In the genomic region with DNA sequence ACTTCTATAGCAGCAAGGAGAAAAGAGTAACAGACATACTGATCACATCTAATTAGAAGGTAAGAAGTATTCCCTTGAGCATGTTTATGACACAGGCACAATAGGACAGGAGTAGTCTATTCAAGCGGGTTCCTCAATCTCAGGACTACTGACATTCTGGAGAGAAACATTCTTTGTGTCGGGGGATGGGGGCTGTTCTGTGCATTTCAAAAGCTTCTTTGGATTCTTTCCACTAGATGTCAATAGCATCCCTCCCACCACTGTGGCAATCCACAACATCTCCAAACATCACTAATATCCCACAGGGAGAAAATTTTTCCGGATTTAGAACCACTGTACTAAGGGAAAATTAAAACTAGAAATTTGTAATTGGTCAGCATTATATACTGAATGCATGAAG, we compare ENCODE assay signal across 13 cellular contexts. TPM values are rescaled to one million over a fixed set of nuclear protein-coding genes. Genes with fewer than 3 reads are reported as not detected.
DNase-seq lines count a peak whose midpoint lies in the region; ATAC-seq, FAIRE-seq and TF ChIP-seq lines count a peak whose summit lies in the region.
"Had no signal": no experiment of that assay in that cellular context is flagged by ENCODE, and none has a peak within 500 bp of the region (broad histone marks: within the 10 kb centered on the region; RNA-seq: fewer than 3 reads in every experiment).

No MANE protein-coding gene starts in this region.

- H3K9me3 Mint-ChIP-seq in WTC11: peaks cover 22% of the 10 kb centered on the region

- in situ Hi-C loops in GM13976 (cut with MboI; ENCODE audit: low sequenced_read_pairs, unreplicated experiment): no loop called here

- peak; percentile 16 for TF ChIP-seq CTCF in AG04449 (IDR thresholded peaks at IDR 0.05; ENCODE audit: insufficient read depth, low read length, missing control alignments)
- no peak for TF ChIP-seq CTCF in WTC11 (IDR thresholded peaks at IDR 0.05)
- TF ChIP-seq CTCF in kidney (IDR thresholded peaks at IDR 0.05; ENCODE audit: borderline replicate concordance, extremely low read depth, insufficient read depth): peak; percentile 7
- no peak for TF ChIP-seq CTCF in GM13976 (IDR thresholded peaks at IDR 0.05; ENCODE audit: borderline replicate concordance, control extremely low read depth, extremely low read depth, insufficient read depth, missing control alignments)

- peaks cover 19% of the 10 kb centered on the region for H3K27me3 Mint-ChIP-seq in WTC11 (ENCODE audit: low read depth)

- peaks cover 17% of the 10 kb centered on the region for H3K36me3 Mint-ChIP-seq in WTC11
- H3K36me3 Mint-ChIP-seq: natural killer cell treated with Interleukin-12 subunit alpha and Interleukin-12 subunit beta and Interleukin-15 and Interleukin-18, amount 100 ng/mL, for 72 hours had no signal

- ATAC-seq in WTC11: peak; percentile 96
- ATAC-seq: HepG2; natural killer cell treated with Interleukin-12 subunit alpha and Interleukin-12 subunit beta and Interleukin-15 and Interleukin-18, amount 100 ng/mL, for 72 hours had no signal

- no peaks in the 10 kb centered on the region for H3K4me1 ChIP-seq in kidney (ENCODE audit: control insufficient read depth in 1 of 2, insufficient read depth in 1 of 2, low read depth in 1 of 2, low read length in 2 of 2)

- no peaks in the 10 kb centered on the region for H3K27me3 ChIP-seq in H7 (ENCODE audit: control insufficient read depth, insufficient read depth, low read length)

- CTCF ChIA-PET in AG04449 (lab: Yijun Ruan, JAX) (no interaction called here), WTC11 (lab: Charles Lee) (interaction anchor here (0.6 to 1.2 kb wide), 4 partner anchors 26 to 57 kb away, joined by 3 to 5 read pairs (median 3); a partner anchor contains a TSS)

- intact Hi-C loops in kidney (cut with DNase I): no loop called here

- peaks cover 47% of the 10 kb centered on the region for H3K4me1 Mint-ChIP-seq in WTC11

- no peak overlapping the region for H3K27ac ChIP-seq in kidney (ENCODE audit: low read depth in 2 of 2, low read length in 2 of 2)

- H3K27ac Mint-ChIP-seq in WTC11: peak overlapping the region; percentile 29; the same call in 1 of the 2 replicates
- H3K27ac Mint-ChIP-seq: natural killer cell treated with Interleukin-12 subunit alpha and Interleukin-12 subunit beta and Interleukin-15 and Interleukin-18, amount 100 ng/mL, for 72 hours had no signal

- no peak overlapping the region for H3K9ac ChIP-seq in kidney (ENCODE audit: low read length in 2 of 2)

- no peaks in the 10 kb centered on the region for H3K36me3 ChIP-seq in H7 (replicated peaks; ENCODE audit: control insufficient read depth, insufficient read depth, low read length)
- no peaks in the 10 kb centered on the region for H3K36me3 ChIP-seq in kidney (ENCODE audit: control insufficient read depth in 1 of 2, insufficient read depth in 2 of 2, low read length in 2 of 2)

- FAIRE-seq in kidney (lab: Jason Lieb, UNC): no peak
- FAIRE-seq: HepG2, islet of Langerhans had no signal

- H3K9me3 ChIP-seq in kidney (ENCODE audit: control insufficient read depth in 1 of 2, low read length in 2 of 2): no peaks in the 10 kb centered on the region

- no peak overlapping the region for H3K4me3 ChIP-seq in AG04449 (ENCODE audit: low read depth, low read length)
- no peak overlapping the region for H3K4me3 ChIP-seq in H7 (ENCODE audit: insufficient read depth, low read depth, low read length)
- H3K4me3 ChIP-seq in kidney (ENCODE audit: low read length in 2 of 2): no peak overlapping the region

- no peak for DNase-seq in AG04449 (ENCODE audit: low read depth, low spot score)
- peak; percentile 38 for DNase-seq in H7
- DNase-seq in WTC11 (ENCODE audit: low spot score): peak; percentile 55
- no peak for DNase-seq in kidney
- DNase-seq in GM13976 (ENCODE audit: low spot score): no peak
- no peak for DNase-seq in central memory CD4-positive, alpha-beta T cell
- DNase-seq in SHP77 treated with DMSO at 0.1 percent for 48 hours (lab: John Stamatoyannopoulos, UW): no peak
- DNase-seq in midbrain (lab: John Stamatoyannopoulos, UW): no peak
- DNase-seq: amniotic stem cell, C1 segment of cervical spinal cord had no signal

- POLR2A ChIA-PET in AG04449 (lab: Yijun Ruan, JAX): no interaction called here
- POLR2A ChIA-PET in WTC11 (lab: Charles Lee): no interaction called here

- no peak overlapping the region; the same call in 1 of the 2 replicates for H3K4me3 Mint-ChIP-seq in WTC11
- H3K4me3 Mint-ChIP-seq: natural killer cell treated with Interleukin-12 subunit alpha and Interleukin-12 subunit beta and Interleukin-15 and Interleukin-18, amount 100 ng/mL, for 72 hours had no signal

TF ChIP-seq in WTC11, 78 proteins besides CTCF, POLR2A, EP300 and RAD21:
- TF ChIP-seq TEAD1 (CRISPR knock-in tag; IDR thresholded peaks at IDR 0.05) (peak; percentile 51; the same call in 1 of the 2 replicates), ZNF138 (CRISPR knock-in tag; conservative IDR thresholded peaks at IDR 0.05) (no peak), ZNF317 (CRISPR knock-in tag; IDR thresholded peaks at IDR 0.05; ENCODE audit: borderline replicate concordance, low read depth) (peak; percentile 75)

RNA-seq across cellular contexts. Expression of a gene that starts 56.9 kb away (rescaled TPM):
- 0.52 and 1.5 TPM in 2 replicates for total RNA-seq in H7 (2014; rRNA removed; shearing (Covaris generic))
- total RNA-seq in WTC11 (2021) (0.57 to 1.6 TPM (median 0.64 TPM) in 3 replicates), kidney (10.6 TPM)
- polyA plus RNA-seq in kidney (ENCODE audit: insufficient read depth, low read depth, low replicate concordance): 1.7 TPM
- total RNA-seq: HepG2; natural killer cell treated with Interleukin-12 subunit alpha and Interleukin-12 subunit beta and Interleukin-15 and Interleukin-18, amount 100 ng/mL, for 72 hours had no signal
- polyA plus RNA-seq: HepG2 had no signal

Comparison
In these comparisons a context has a peak if more than half of its experiments do, and no peak if none do; other contexts are left out.
1. DNase-seq: peak in H7 (single experiment) and WTC11 (single experiment); none in AG04449 (single experiment), kidney (single experiment), GM13976 (single experiment), central memory CD4-positive, alpha-beta T cell (single experiment), SHP77 treated with DMSO at 0.1 percent for 48 hours (single experiment) and midbrain (single experiment).
2. CTCF ChIP-seq: peak in AG04449 (single experiment) and kidney (single experiment); none in WTC11 (single experiment) and GM13976 (single experiment).